In the genomic region with DNA sequence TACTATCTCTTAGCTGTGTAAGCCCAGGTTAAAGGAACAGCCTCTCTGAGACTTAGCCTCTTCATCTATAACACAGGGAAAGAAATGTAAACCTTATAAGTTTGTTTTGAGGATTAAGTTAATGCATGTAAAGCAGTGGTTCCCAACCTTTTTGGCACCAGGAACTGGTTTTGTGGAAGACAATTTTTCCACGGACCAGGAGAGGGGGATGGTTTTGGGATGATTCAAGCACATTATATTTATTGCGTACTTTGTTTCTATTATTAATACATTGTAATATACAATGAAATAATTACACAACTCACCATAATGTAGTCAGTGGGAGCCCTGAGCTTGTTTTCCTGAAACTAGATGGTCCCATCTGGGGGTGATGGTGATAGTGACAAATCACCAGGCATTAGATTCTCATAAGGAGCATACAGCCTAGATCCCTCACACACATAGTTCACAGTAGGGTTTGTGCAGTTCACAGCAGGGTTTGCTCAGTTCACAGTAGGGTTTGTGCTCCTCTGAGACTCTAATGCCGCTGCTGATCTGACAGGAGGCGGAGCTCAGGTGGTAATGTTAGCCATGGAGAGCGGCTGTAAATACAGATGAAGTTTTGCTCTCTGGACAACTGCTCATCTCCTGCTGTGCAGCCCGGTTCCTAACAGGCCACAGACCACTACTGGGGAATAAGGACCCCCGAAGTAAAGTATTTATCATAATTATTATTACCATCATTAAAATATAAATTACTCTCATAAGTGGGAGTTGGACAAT, we compare ENCODE assay signal across 16 cellular contexts. TPM values are rescaled to one million over a fixed set of nuclear protein-coding genes. Genes with fewer than 3 reads are reported as not detected.
DNase-seq lines count a peak whose midpoint lies in the region; ATAC-seq and TF ChIP-seq lines count a peak whose summit lies in the region.
"Had no signal": no experiment of that assay in that cellular context is flagged by ENCODE, and none has a peak within 500 bp of the region (broad histone marks: within the 10 kb centered on the region; RNA-seq: fewer than 3 reads in every experiment).

No MANE protein-coding gene starts in this region.

- CTCF ChIA-PET in PC-3 (lab: Charles Lee) = no interaction called here

- H3K9ac ChIP-seq in PC-3 (ENCODE audit: low read length) (0 out of 2 replicates have a peak overlapping the region, but pooled peaks have one; percentile 2), smooth muscle cell (ENCODE audit: low read depth) (no peak overlapping the region)
- H3K9ac ChIP-seq: GM23248 had no signal

- 80% methylated on average over 7 of the region's 7 CpGs for WGBS in smooth muscle cell (ENCODE audit: low lambda C conversion rate)

- POLR2A ChIA-PET in PC-3 (lab: Charles Lee; ENCODE audit: unreplicated experiment) = interaction anchor here (0.6 kb wide), 1 partner anchor 38 kb away, joined by 8 read pairs; no protein-coding TSS in a partner anchor

- H3K27ac ChIP-seq in PC-3 (ENCODE audit: low read length) = peak overlapping the region; percentile 50
- no peak overlapping the region for H3K27ac ChIP-seq in smooth muscle cell (ENCODE audit: low read depth)
- H3K27ac ChIP-seq: GM23248 had no signal

- H4K20me1 ChIP-seq in PC-3 (ENCODE audit: low read length) (no peaks in the 10 kb centered on the region), smooth muscle cell (ENCODE audit: low read depth) (no peaks in the 10 kb centered on the region)

- H3K4me2 ChIP-seq in PC-3 (ENCODE audit: low read length) (peak overlapping the region; percentile 58), smooth muscle cell (peak overlapping the region; percentile 65)

- DNase-seq in EH (ENCODE audit: low read depth) (peak; percentile 29), PC-3 (peak; percentile 73), fibroblast of mammary gland (ENCODE audit: low read depth) (peak; percentile 72), smooth muscle cell (lab: John Stamatoyannopoulos, UW; ENCODE audit: unreplicated experiment) (no peak), cerebellar nuclear complex (lab: John Stamatoyannopoulos, UW) (no peak)
- DNase-seq: CD4-positive, alpha-beta T cell; COR-L47; DMS79 treated with DMSO at 0.1 percent for 48 hours; GM23248; H9; Karpas-422; NCI-H2081 treated with DMSO at 0.1 percent for 48 hours; NCI-H526; SHP77 had no signal

- H3K9me3 ChIP-seq in PC-3 (ENCODE audit: low read length) (no peaks in the 10 kb centered on the region), smooth muscle cell (replicated peaks; ENCODE audit: low read depth) (no peaks in the 10 kb centered on the region)

- intact Hi-C loops in PC-3 (cut with micrococcal nuclease) = no loop called here

- H3K36me3 ChIP-seq in PC-3 (ENCODE audit: low read depth, low read length) = no peaks in the 10 kb centered on the region
- no peaks in the 10 kb centered on the region for H3K36me3 ChIP-seq in smooth muscle cell (ENCODE audit: low read depth)

- no peak; the same call in 1 of the 2 replicates for ATAC-seq in PC-3
- no peak for ATAC-seq in GM21619 (IDR thresholded peaks at IDR 0.05; ENCODE audit: unreplicated experiment)
- ATAC-seq in HG03342 (IDR thresholded peaks at IDR 0.05; ENCODE audit: unreplicated experiment) = no peak

- H3K79me2 ChIP-seq in PC-3 (ENCODE audit: low read length) = 0 out of 2 replicates have a peak, but pooled peaks cover 5% of the 10 kb centered on the region
- H3K79me2 ChIP-seq in smooth muscle cell (ENCODE audit: low read depth) = no peaks in the 10 kb centered on the region

- peaks cover 2% of the 10 kb centered on the region for H3F3A ChIP-seq in PC-3 (ENCODE audit: low read length, unreplicated experiment)
- peaks cover 6% of the 10 kb centered on the region for H3F3A ChIP-seq in smooth muscle cell (ENCODE audit: low read depth)

- TF ChIP-seq CTCF in PC-3 (conservative IDR thresholded peaks at IDR 0.05; ENCODE audit: low read depth, low read length) (no peak), fibroblast of mammary gland (conservative IDR thresholded peaks at IDR 0.05; ENCODE audit: control insufficient read depth, insufficient read depth, low read depth, low read length) (no peak), smooth muscle cell (IDR thresholded peaks at IDR 0.05; ENCODE audit: borderline replicate concordance, insufficient read depth, poor library complexity, severe bottlenecking) (no peak)

- no peaks in the 10 kb centered on the region for H3K27me3 ChIP-seq in PC-3 (ENCODE audit: low read length)
- no peaks in the 10 kb centered on the region for H3K27me3 ChIP-seq in smooth muscle cell (ENCODE audit: low read depth)

- no peak overlapping the region for H3K4me3 ChIP-seq in PC-3 (ENCODE audit: low read length)
- H3K4me3 ChIP-seq in fibroblast of mammary gland (ENCODE audit: control insufficient read depth, low read depth, low read length) = no peak overlapping the region
- no peak overlapping the region for H3K4me3 ChIP-seq in smooth muscle cell
- H3K4me3 ChIP-seq: GM23248 had no signal

- no peaks in the 10 kb centered on the region for H3K9me2 ChIP-seq in PC-3 (replicated peaks; ENCODE audit: low read length)

- BruUV-seq in PC-3 (replicated peaks; lab: Mats Ljungman, UMichigan) = no TSS peak

- H3K4me1 ChIP-seq in PC-3 (ENCODE audit: insufficient read depth, low read length) = peaks cover 68% of the 10 kb centered on the region
- H3K4me1 ChIP-seq in smooth muscle cell (ENCODE audit: low read depth) = peaks cover 28% of the 10 kb centered on the region

- H2AFZ ChIP-seq in PC-3 (ENCODE audit: low read length) (no peak overlapping the region), smooth muscle cell (ENCODE audit: low read depth) (no peak overlapping the region)
- H2AFZ ChIP-seq: GM23248 had no signal

RNA-seq across cellular contexts. Expression of a gene that starts 41.3 kb away (rescaled TPM):
- total RNA-seq in PC-3 (2014; rRNA removed) = 29.5 and 33.6 TPM in 2 replicates
- total RNA-seq in smooth muscle cell = 85.5 and 86.4 TPM in 2 replicates
- 28.2 and 41.2 TPM in 2 replicates for polyA plus RNA-seq in smooth muscle cell

Comparison
In these comparisons a context has a peak if more than half of its experiments do, and no peak if none do; other contexts are left out.
1. DNase-seq: peak in EH (single experiment), PC-3 (single experiment) and fibroblast of mammary gland (single experiment); none in smooth muscle cell (single experiment) and cerebellar nuclear complex (0 of 2).